22 cellular contexts compared by ENCODE assay signal in the genomic region with DNA sequence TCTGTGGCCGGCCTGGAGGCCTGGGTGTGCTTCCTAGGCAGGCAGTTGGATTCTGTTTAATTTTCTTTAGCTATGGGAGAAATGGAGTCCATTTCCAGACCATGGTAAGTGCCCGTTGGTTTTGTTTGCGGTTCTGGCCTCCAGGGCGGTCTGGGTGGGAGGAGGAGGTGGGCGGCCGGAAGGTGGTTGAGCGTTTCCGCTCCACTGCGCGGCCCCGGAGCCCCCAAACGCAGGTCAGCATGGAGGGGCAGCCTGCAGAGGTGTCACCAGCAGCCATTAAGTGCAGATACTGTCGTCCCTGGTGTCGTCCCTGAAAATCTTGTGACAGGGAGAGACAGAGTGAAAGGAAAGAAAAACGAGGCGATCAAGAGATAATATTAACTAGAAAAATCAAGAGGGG.
"Had no signal": no experiment of that assay in that cellular context is flagged by ENCODE, and none has a peak within 500 bp of the region (broad histone marks: within the 10 kb centered on the region; RNA-seq: fewer than 3 reads in every experiment).

No MANE protein-coding gene starts in this region.

- H3K4me3 Mint-ChIP-seq: activated CD4-positive, alpha-beta memory T cell treated with anti-CD3 and anti-CD28 coated beads, Interleukin-2, amount 10 ng/mL, durations not matched to agents 7 days and 5 days; activated CD4-positive, alpha-beta T cell treated with anti-CD3 and anti-CD28 coated beads, Interleukin-2, amount 10 ng/mL, durations not matched to agents 7 days and 5 days; activated naive CD4-positive, alpha-beta T cell treated with anti-CD3 and anti-CD28 coated beads, Interleukin-2, amount 50 U/mL, for 24 hours; activated naive CD8-positive, alpha-beta T cell treated with anti-CD3 and anti-CD28 coated beads, Interleukin-2, amount 50 U/mL, for 24 hours; activated T-cell treated with anti-CD3 and anti-CD28 coated beads, Interleukin-2, amount 50 U/mL, for 4 hours; activated T-helper 17 cell treated with anti-CD3 and anti-CD28 coated beads, Interleukin-2, amount 50 U/mL, for 72 hours; dendritic cell treated with granulocyte-macrophage colony-stimulating factor and Interleukin-4, amounts not matched to agents 40 ng/mL and 50 ng/mL, for 4 days; stimulated activated memory B cell treated with anti-CD40 and anti-IgM and Interleukin-4, amounts not matched to agents 10 μg/mL and 1 μg/mL and 100 μg/mL, for 72 hours; stimulated activated naive CD8-positive, alpha-beta T cell treated with anti-CD3 and anti-CD28 coated beads, Interleukin-15, amount 100 ng/mL, for 72 hours had no signal

- H3K36me3 Mint-ChIP-seq: activated naive CD4-positive, alpha-beta T cell treated with anti-CD3 and anti-CD28 coated beads, Interleukin-2, amount 50 U/mL, for 24 hours; stimulated activated memory B cell treated with anti-CD40 and anti-IgM and Interleukin-4, amounts not matched to agents 10 μg/mL and 1 μg/mL and 100 μg/mL, for 72 hours had no signal

- H3K4me1 Mint-ChIP-seq: activated CD4-positive, alpha-beta memory T cell treated with anti-CD3 and anti-CD28 coated beads, Interleukin-2, amount 10 ng/mL, durations not matched to agents 7 days and 5 days; activated CD4-positive, alpha-beta T cell treated with anti-CD3 and anti-CD28 coated beads, Interleukin-2, amount 10 ng/mL, durations not matched to agents 7 days and 5 days; activated naive CD4-positive, alpha-beta T cell treated with anti-CD3 and anti-CD28 coated beads, Interleukin-2, amount 50 U/mL, for 24 hours; activated naive CD8-positive, alpha-beta T cell treated with anti-CD3 and anti-CD28 coated beads, Interleukin-2, amount 50 U/mL, for 24 hours; activated T-helper 17 cell treated with anti-CD3 and anti-CD28 coated beads, Interleukin-2, amount 50 U/mL, for 72 hours; stimulated activated memory B cell treated with anti-CD40 and anti-IgM and Interleukin-4, amounts not matched to agents 10 μg/mL and 1 μg/mL and 100 μg/mL, for 72 hours; stimulated activated naive CD8-positive, alpha-beta T cell treated with anti-CD3 and anti-CD28 coated beads, Interleukin-15, amount 100 ng/mL, for 72 hours had no signal

- H3K27ac Mint-ChIP-seq: activated CD4-positive, alpha-beta memory T cell treated with anti-CD3 and anti-CD28 coated beads, Interleukin-2, amount 10 ng/mL, durations not matched to agents 7 days and 5 days; activated CD4-positive, alpha-beta T cell treated with anti-CD3 and anti-CD28 coated beads, Interleukin-2, amount 10 ng/mL, durations not matched to agents 7 days and 5 days; activated naive CD4-positive, alpha-beta T cell treated with anti-CD3 and anti-CD28 coated beads, Interleukin-2, amount 50 U/mL, for 24 hours; activated naive CD8-positive, alpha-beta T cell treated with anti-CD3 and anti-CD28 coated beads, Interleukin-2, amount 50 U/mL, for 24 hours; activated T-helper 17 cell treated with anti-CD3 and anti-CD28 coated beads, Interleukin-2, amount 50 U/mL, for 72 hours; dendritic cell treated with granulocyte-macrophage colony-stimulating factor and Interleukin-4, amounts not matched to agents 40 ng/mL and 50 ng/mL, for 4 days; nephron; stimulated activated memory B cell treated with anti-CD40 and anti-IgM and Interleukin-4, amounts not matched to agents 10 μg/mL and 1 μg/mL and 100 μg/mL, for 72 hours; stimulated activated naive CD8-positive, alpha-beta T cell treated with anti-CD3 and anti-CD28 coated beads, Interleukin-15, amount 100 ng/mL, for 72 hours had no signal

- H3K4me3 ChIP-seq: esophagus squamous epithelium, left ventricle myocardium inferior, lung, sigmoid colon, upper lobe of left lung, vagina had no signal

- DNase-seq: activated CD4-positive, alpha-beta memory T cell treated with anti-CD3 and anti-CD28 coated beads, Interleukin-2, amount 10 ng/mL, durations not matched to agents 7 days and 5 days; activated CD4-positive, alpha-beta T cell treated with anti-CD3 and anti-CD28 coated beads, Interleukin-2, amount 10 ng/mL, durations not matched to agents 7 days and 5 days; activated CD8-positive, alpha-beta memory T cell treated with anti-CD3 and anti-CD28 coated beads, Interleukin-2, amount 50 U/mL, for 48 hours; activated naive CD8-positive, alpha-beta T cell treated with anti-CD3 and anti-CD28 coated beads, Interleukin-2, amount 50 U/mL, for 24 hours; activated T-cell treated with anti-CD3 and anti-CD28 coated beads, Interleukin-2, amount 50 U/mL, for 4 hours; effector CD4-positive, alpha-beta T cell; esophagus squamous epithelium; left ventricle myocardium inferior; mesendoderm; sigmoid colon; small intestine; stimulated activated CD4-positive, alpha-beta T cell treated with anti-CD3 and anti-CD28 coated beads, Interleukin-4, amount 100 ng/mL, for 24 hours; stimulated activated naive CD8-positive, alpha-beta T cell treated with anti-CD3 and anti-CD28 coated beads, Interleukin-15, amount 100 ng/mL, for 72 hours; substantia nigra had no signal

- H3K9me3 Mint-ChIP-seq: activated CD4-positive, alpha-beta memory T cell treated with anti-CD3 and anti-CD28 coated beads, Interleukin-2, amount 10 ng/mL, durations not matched to agents 7 days and 5 days; activated CD4-positive, alpha-beta T cell treated with anti-CD3 and anti-CD28 coated beads, Interleukin-2, amount 10 ng/mL, durations not matched to agents 7 days and 5 days; activated naive CD4-positive, alpha-beta T cell treated with anti-CD3 and anti-CD28 coated beads, Interleukin-2, amount 50 U/mL, for 24 hours; activated naive CD8-positive, alpha-beta T cell treated with anti-CD3 and anti-CD28 coated beads, Interleukin-2, amount 50 U/mL, for 24 hours; activated T-cell treated with anti-CD3 and anti-CD28 coated beads, Interleukin-2, amount 50 U/mL, for 4 hours; activated T-helper 17 cell treated with anti-CD3 and anti-CD28 coated beads, Interleukin-2, amount 50 U/mL, for 72 hours; dendritic cell treated with granulocyte-macrophage colony-stimulating factor and Interleukin-4, amounts not matched to agents 40 ng/mL and 50 ng/mL, for 4 days; stimulated activated memory B cell treated with anti-CD40 and anti-IgM and Interleukin-4, amounts not matched to agents 10 μg/mL and 1 μg/mL and 100 μg/mL, for 72 hours; stimulated activated naive CD8-positive, alpha-beta T cell treated with anti-CD3 and anti-CD28 coated beads, Interleukin-15, amount 100 ng/mL, for 72 hours had no signal
